1 cellular context compared by ENCODE assay signal in the genomic region with DNA sequence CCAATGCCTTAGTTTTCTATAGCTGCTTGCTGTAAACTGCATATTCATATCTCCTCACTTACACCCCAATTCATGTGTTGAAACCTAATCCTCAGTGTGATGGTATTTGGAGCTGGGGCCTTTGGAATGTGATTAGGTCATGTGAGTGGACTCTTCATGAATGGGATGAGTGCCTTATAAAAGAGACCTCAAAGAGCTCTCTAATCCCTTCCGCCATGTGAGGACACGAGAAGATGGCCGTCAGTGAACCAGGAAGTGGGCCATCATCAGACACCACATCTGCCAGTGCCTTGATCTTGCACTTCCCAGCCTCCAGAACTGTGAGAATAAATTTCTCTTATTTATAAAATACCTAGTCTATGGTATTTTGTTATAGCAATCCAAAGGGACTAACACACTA.
TF ChIP-seq lines count a peak whose summit lies in the region.

No MANE protein-coding gene starts in this region.

TF ChIP-seq in WTC11, 78 proteins besides CTCF, POLR2A, EP300 and RAD21 (continued from another document):
- TF ChIP-seq, protein P1, sequence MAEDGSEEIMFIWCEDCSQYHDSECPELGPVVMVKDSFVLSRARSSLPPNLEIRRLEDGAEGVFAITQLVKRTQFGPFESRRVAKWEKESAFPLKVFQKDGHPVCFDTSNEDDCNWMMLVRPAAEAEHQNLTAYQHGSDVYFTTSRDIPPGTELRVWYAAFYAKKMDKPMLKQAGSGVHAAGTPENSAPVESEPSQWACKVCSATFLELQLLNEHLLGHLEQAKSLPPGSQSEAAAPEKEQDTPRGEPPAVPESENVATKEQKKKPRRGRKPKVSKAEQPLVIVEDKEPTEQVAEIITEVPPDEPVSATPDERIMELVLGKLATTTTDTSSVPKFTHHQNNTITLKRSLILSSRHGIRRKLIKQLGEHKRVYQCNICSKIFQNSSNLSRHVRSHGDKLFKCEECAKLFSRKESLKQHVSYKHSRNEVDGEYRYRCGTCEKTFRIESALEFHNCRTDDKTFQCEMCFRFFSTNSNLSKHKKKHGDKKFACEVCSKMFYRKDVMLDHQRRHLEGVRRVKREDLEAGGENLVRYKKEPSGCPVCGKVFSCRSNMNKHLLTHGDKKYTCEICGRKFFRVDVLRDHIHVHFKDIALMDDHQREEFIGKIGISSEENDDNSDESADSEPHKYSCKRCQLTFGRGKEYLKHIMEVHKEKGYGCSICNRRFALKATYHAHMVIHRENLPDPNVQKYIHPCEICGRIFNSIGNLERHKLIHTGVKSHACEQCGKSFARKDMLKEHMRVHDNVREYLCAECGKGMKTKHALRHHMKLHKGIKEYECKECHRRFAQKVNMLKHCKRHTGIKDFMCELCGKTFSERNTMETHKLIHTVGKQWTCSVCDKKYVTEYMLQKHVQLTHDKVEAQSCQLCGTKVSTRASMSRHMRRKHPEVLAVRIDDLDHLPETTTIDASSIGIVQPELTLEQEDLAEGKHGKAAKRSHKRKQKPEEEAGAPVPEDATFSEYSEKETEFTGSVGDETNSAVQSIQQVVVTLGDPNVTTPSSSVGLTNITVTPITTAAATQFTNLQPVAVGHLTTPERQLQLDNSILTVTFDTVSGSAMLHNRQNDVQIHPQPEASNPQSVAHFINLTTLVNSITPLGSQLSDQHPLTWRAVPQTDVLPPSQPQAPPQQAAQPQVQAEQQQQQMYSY (CRISPR knock-in tag; IDR thresholded peaks at IDR 0.05): no peak
- no peak for TF ChIP-seq ETV6 (CRISPR knock-in tag; IDR thresholded peaks at IDR 0.05)
- TF ChIP-seq NFE2L1 (CRISPR knock-in tag; IDR thresholded peaks at IDR 0.05): no peak
- TF ChIP-seq, protein P2, sequence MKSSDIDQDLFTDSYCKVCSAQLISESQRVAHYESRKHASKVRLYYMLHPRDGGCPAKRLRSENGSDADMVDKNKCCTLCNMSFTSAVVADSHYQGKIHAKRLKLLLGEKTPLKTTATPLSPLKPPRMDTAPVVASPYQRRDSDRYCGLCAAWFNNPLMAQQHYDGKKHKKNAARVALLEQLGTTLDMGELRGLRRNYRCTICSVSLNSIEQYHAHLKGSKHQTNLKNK (CRISPR knock-in tag; IDR thresholded peaks at IDR 0.05): no peak
- no peak for TF ChIP-seq SMAD3 (CRISPR knock-in tag; IDR thresholded peaks at IDR 0.05; ENCODE audit: borderline replicate concordance)
